ENCODE assay signal across 10 cellular contexts in genomic region chr9:23820731-23821399, GRCh38. TPM values are rescaled to one million over a fixed set of nuclear protein-coding genes. Genes with fewer than 3 reads are reported as not detected.
DNase-seq lines count a peak whose midpoint lies in the region; ATAC-seq and TF ChIP-seq lines count a peak whose summit lies in the region.
"Had no signal": no experiment of that assay in that cellular context is flagged by ENCODE, and none has a peak within 500 bp of the region (broad histone marks: within the 10 kb centered on the region; RNA-seq: fewer than 3 reads in every experiment).

No MANE protein-coding gene starts in this region.

- H3K36me3 ChIP-seq in ascending aorta (no peaks in the 10 kb centered on the region), OCI-LY7 (ENCODE audit: insufficient read depth, low read length) (no peaks in the 10 kb centered on the region)

- H3K9me3 ChIP-seq in ascending aorta, result no peaks in the 10 kb centered on the region
- H3K9me3 ChIP-seq in OCI-LY7 (ENCODE audit: low read length), result no peaks in the 10 kb centered on the region

- H3K4me3 ChIP-seq in ascending aorta (peak overlapping the region; percentile 58 to 60), OCI-LY7 (ENCODE audit: low read depth, low read length, poor library complexity, severe bottlenecking) (no peak overlapping the region)

- CTCF ChIA-PET in OCI-LY7 (lab: Charles Lee; ENCODE audit: unreplicated experiment), result no interaction called here

- no peak overlapping the region for H3K27ac ChIP-seq in ascending aorta
- no peak overlapping the region for H3K27ac ChIP-seq in OCI-LY7 (ENCODE audit: low read depth, low read length, poor library complexity, severe bottlenecking)

- POLR2A ChIA-PET in OCI-LY7 (lab: Charles Lee), result no interaction called here

- H3K27ac Mint-ChIP-seq in stimulated activated effector memory CD8-positive, alpha-beta T cell treated with anti-CD3 and anti-CD28 coated beads, Interleukin-12 subunit alpha, Interleukin-12 subunit beta, amount 100 ng/mL, for 72 hours, result no peak overlapping the region
- H3K27ac Mint-ChIP-seq in natural killer cell, result no peak overlapping the region
- H3K27ac Mint-ChIP-seq: activated B cell treated with CpG ODN at 0.5 μM for 24 hours had no signal

- DNase-seq in NCI-H2171 treated with DMSO at 0.1 percent for 48 hours (lab: John Stamatoyannopoulos, UW) (peak; percentile 34), NCI-H2171 (lab: John Stamatoyannopoulos, UW) (no peak), ascending aorta (ENCODE audit: low spot score in 2 of 2) (no peak), left kidney (ENCODE audit: low read depth, low spot score) (peak; percentile 80), OCI-LY7 (ENCODE audit: low spot score) (no peak), natural killer cell (no peak)
- no peak for DNase-seq in stimulated activated effector memory CD8-positive, alpha-beta T cell treated with anti-CD3 and anti-CD28 coated beads, Interleukin-12 subunit alpha, Interleukin-12 subunit beta, amount 100 ng/mL, for 72 hours (ENCODE audit: low spot score in 2 of 2)
- DNase-seq in stimulated activated CD4-positive, alpha-beta T cell treated with anti-CD3 and anti-CD28 coated beads, Interleukin-4, amount 100 ng/mL, for 4 hours, result no peak
- DNase-seq: activated B cell treated with CpG ODN at 0.5 μM for 24 hours, MV-4-11 had no signal

- H3K27me3 Mint-ChIP-seq in natural killer cell (ENCODE audit: low read depth in 2 of 2), result peaks cover 25 to 28% of the 10 kb centered on the region in 2 donors

- peaks cover 7% of the 10 kb centered on the region for H3K9me3 Mint-ChIP-seq in stimulated activated effector memory CD8-positive, alpha-beta T cell treated with anti-CD3 and anti-CD28 coated beads, Interleukin-12 subunit alpha, Interleukin-12 subunit beta, amount 100 ng/mL, for 72 hours
- H3K9me3 Mint-ChIP-seq in natural killer cell, result peaks cover 2 to 5% of the 10 kb centered on the region in 2 donors

- no peaks in the 10 kb centered on the region for H3K9me2 ChIP-seq in OCI-LY7 (ENCODE audit: insufficient read depth, low read length)

- no peaks in the 10 kb centered on the region for H3K79me2 ChIP-seq in OCI-LY7 (ENCODE audit: insufficient read depth, low read depth, low read length)

- intact Hi-C loops in ascending aorta (cut with DNase I) (no loop called here), OCI-LY7 (cut with micrococcal nuclease; ENCODE audit: unreplicated experiment) (no loop called here), natural killer cell (cut with micrococcal nuclease) (no loop called here)

- peaks cover 13% of the 10 kb centered on the region for H3K27me3 ChIP-seq in ascending aorta

- H3K36me3 Mint-ChIP-seq in stimulated activated effector memory CD8-positive, alpha-beta T cell treated with anti-CD3 and anti-CD28 coated beads, Interleukin-12 subunit alpha, Interleukin-12 subunit beta, amount 100 ng/mL, for 72 hours, result no peaks in the 10 kb centered on the region
- H3K36me3 Mint-ChIP-seq in natural killer cell, result peaks cover 22% of the 10 kb centered on the region

- TF ChIP-seq CTCF in ascending aorta (IDR thresholded peaks at IDR 0.05) (no peak), OCI-LY7 (conservative IDR thresholded peaks at IDR 0.05; ENCODE audit: low read length) (no peak), natural killer cell (IDR thresholded peaks at IDR 0.05) (no peak)

- no peak overlapping the region for H3K4me2 ChIP-seq in OCI-LY7 (ENCODE audit: low read length)

- no peaks in the 10 kb centered on the region for H3K4me1 Mint-ChIP-seq in stimulated activated effector memory CD8-positive, alpha-beta T cell treated with anti-CD3 and anti-CD28 coated beads, Interleukin-12 subunit alpha, Interleukin-12 subunit beta, amount 100 ng/mL, for 72 hours
- no peaks in the 10 kb centered on the region for H3K4me1 Mint-ChIP-seq in natural killer cell
- H3K4me1 Mint-ChIP-seq: activated B cell treated with CpG ODN at 0.5 μM for 24 hours had no signal

- H2AFZ ChIP-seq in OCI-LY7 (ENCODE audit: low read length), result no peak overlapping the region

- no peak overlapping the region for H3K4me3 Mint-ChIP-seq in stimulated activated effector memory CD8-positive, alpha-beta T cell treated with anti-CD3 and anti-CD28 coated beads, Interleukin-12 subunit alpha, Interleukin-12 subunit beta, amount 100 ng/mL, for 72 hours
- H3K4me3 Mint-ChIP-seq in natural killer cell, result no peak overlapping the region
- H3K4me3 Mint-ChIP-seq: activated B cell treated with CpG ODN at 0.5 μM for 24 hours had no signal

- no peaks in the 10 kb centered on the region for H3K4me1 ChIP-seq in ascending aorta
- H3K4me1 ChIP-seq in OCI-LY7 (ENCODE audit: insufficient read depth, low read length, poor library complexity, severe bottlenecking), result no peaks in the 10 kb centered on the region

- ATAC-seq in stimulated activated effector memory CD8-positive, alpha-beta T cell treated with anti-CD3 and anti-CD28 coated beads, Interleukin-12 subunit alpha, Interleukin-12 subunit beta, amount 100 ng/mL, for 72 hours, result peak; percentile 13
- ATAC-seq in natural killer cell, result no peak

- H4K20me1 ChIP-seq in OCI-LY7 (ENCODE audit: insufficient read depth, low read length), result no peaks in the 10 kb centered on the region

- no TSS peak for BruUV-seq in OCI-LY7 (replicated peaks; lab: Mats Ljungman, UMichigan)

RNA-seq across cellular contexts. Expression of gene ELAVL2, which starts 5.2 kb away (rescaled TPM):
- total RNA-seq in ascending aorta (not detected), OCI-LY7 (2022) (not detected in 2 replicates), natural killer cell (not detected)
- not detected in 2 replicates for total RNA-seq in OCI-LY7 (2014; rRNA removed; shearing (Covaris generic))
- total RNA-seq: activated B cell treated with CpG ODN at 0.5 μM for 24 hours had no signal

Comparison
In these comparisons a context has a peak if more than half of its experiments do, and no peak if none do; other contexts are left out.
1. DNase-seq: peak in NCI-H2171 treated with DMSO at 0.1 percent for 48 hours (single experiment) and left kidney (single experiment); none in NCI-H2171 (single experiment), ascending aorta (0 of 2), stimulated activated effector memory CD8-positive, alpha-beta T cell treated with anti-CD3 and anti-CD28 coated beads, Interleukin-12 subunit alpha, Interleukin-12 subunit beta, amount 100 ng/mL, for 72 hours (0 of 2), OCI-LY7 (single experiment), natural killer cell (single experiment) and stimulated activated CD4-positive, alpha-beta T cell treated with anti-CD3 and anti-CD28 coated beads, Interleukin-4, amount 100 ng/mL, for 4 hours (0 of 2).